Comparison of ENCODE assay signal across 18 cellular contexts in the genomic region with DNA sequence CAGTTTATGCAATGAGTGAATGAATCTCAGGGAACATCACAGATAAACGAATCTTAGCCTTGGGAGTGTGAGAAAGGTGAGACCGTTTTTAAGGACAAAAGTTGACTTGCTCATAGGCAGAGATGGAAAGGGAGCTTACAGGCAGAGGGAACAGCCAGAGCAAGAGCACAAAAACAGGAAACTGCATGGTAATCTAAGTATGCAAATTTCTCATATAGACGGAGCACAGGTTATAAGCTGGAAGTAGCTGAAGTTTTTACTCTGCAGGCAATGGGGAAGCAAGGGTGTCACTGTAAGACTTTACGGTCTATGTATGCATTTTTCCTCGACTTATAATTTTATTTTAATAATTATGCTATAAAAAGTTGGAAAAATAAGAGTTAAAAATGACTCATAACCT. TPM values are rescaled to one million over a fixed set of nuclear protein-coding genes. Genes with fewer than 3 reads are reported as not detected.
DNase-seq lines count a peak whose midpoint lies in the region; ATAC-seq, FAIRE-seq and TF ChIP-seq lines count a peak whose summit lies in the region.
"Had no signal": no experiment of that assay in that cellular context is flagged by ENCODE, and none has a peak within 500 bp of the region (broad histone marks: within the 10 kb centered on the region; RNA-seq: fewer than 3 reads in every experiment).

No MANE protein-coding gene starts in this region.

- no peak for FAIRE-seq in HepG2 (lab: Jason Lieb, UNC)
- FAIRE-seq: bronchial epithelial cell had no signal

- no peak for TF ChIP-seq EP300 in HepG2 (IDR thresholded peaks at IDR 0.05; ENCODE audit: low read depth in 2 of 2, low read length in 2 of 2)
- no peak for TF ChIP-seq EP300 in HepG2 (CRISPR knock-in tag; IDR thresholded peaks at IDR 0.05; ENCODE audit: borderline replicate concordance)

- H3K9me3 ChIP-seq in HepG2 (ENCODE audit: low read length): no peaks in the 10 kb centered on the region
- no peaks in the 10 kb centered on the region for H3K9me3 ChIP-seq in right lobe of liver
- no peaks in the 10 kb centered on the region for H3K9me3 ChIP-seq in ascending aorta
- no peaks in the 10 kb centered on the region for H3K9me3 ChIP-seq in testis

- H3K36me3 ChIP-seq in HepG2 (replicated peaks in 1 of 2; ENCODE audit: control insufficient read depth in 1 of 2, insufficient read depth in 2 of 2, low read length in 2 of 2) (peaks cover 4 to 35% of the 10 kb centered on the region in 2 experiments), right lobe of liver (peaks cover 0 to 35% (median 9%) of the 10 kb centered on the region in 4 donors), ascending aorta (peaks cover 22 to 75% of the 10 kb centered on the region in 2 donors), testis (ENCODE audit: low read depth, missing control alignments) (no peaks in the 10 kb centered on the region)

- H3K4me1 ChIP-seq in HepG2 (ENCODE audit: insufficient read depth, low read length): no peaks in the 10 kb centered on the region
- no peaks in the 10 kb centered on the region for H3K4me1 ChIP-seq in right lobe of liver
- no peaks in the 10 kb centered on the region for H3K4me1 ChIP-seq in ascending aorta
- H3K4me1 ChIP-seq in testis: no peaks in the 10 kb centered on the region
- H3K4me1 ChIP-seq: foreskin keratinocyte had no signal

- no peaks in the 10 kb centered on the region for H3K79me2 ChIP-seq in HepG2 (ENCODE audit: insufficient read depth, low read length)

- no peak for TF ChIP-seq RAD21 in HepG2 (CRISPR knock-in tag; IDR thresholded peaks at IDR 0.05)

- in situ Hi-C loops in HepG2 (cut with HindIII; ENCODE audit: extremely low pct_ligation_motif_present, low pct_unique_long_range_greater_than_20kb): no loop called here

- ATAC-seq in HepG2: no peak
- ATAC-seq in right lobe of liver: no peak
- ATAC-seq in HG02840 (IDR thresholded peaks at IDR 0.05; ENCODE audit: low FRiP score, unreplicated experiment): peak; percentile 47
- ATAC-seq in T-cell (replicated peaks in 1 of 4): peak in 2 of 4 experiments; percentile 44 to 45
- ATAC-seq in stimulated activated naive B cell treated with anti-CD40 and anti-IgM and Interleukin-4, amounts not matched to agents 10 μg/mL and 1 μg/mL and 100 μg/mL, for 72 hours (replicated peaks): peak; percentile 54 to 56
- ATAC-seq: foreskin keratinocyte, Panc1 had no signal

- CTCF ChIA-PET in HepG2 (lab: Yijun Ruan, JAX; ENCODE audit: low intra/inter-chr PET ratio, low total read pairs): no interaction called here
- CTCF ChIA-PET in T-cell (lab: Charles Lee): interaction anchor here in 1 of 2 donors (0.6 kb wide), 1 partner anchor 617 kb away, joined by 3 read pairs; no protein-coding TSS in a partner anchor

- POLR2A ChIA-PET in HepG2 (lab: Yijun Ruan, JAX) (no interaction called here), T-cell (lab: Charles Lee) (interaction anchor here (0.6 to 0.7 kb wide), 2 partner anchors 20 to 28 kb away, joined by 3 to 5 read pairs; no protein-coding TSS in a partner anchor)

- WGBS in HepG2 (ENCODE audit: low lambda C conversion rate): 96% methylated on average over 5 of the region's 5 CpGs
- 60% methylated on average over 5 of the region's 5 CpGs for WGBS in right lobe of liver (ENCODE audit: insufficient coverage, low coverage, low lambda C conversion rate, missing lambda C conversion rate)
- WGBS in testis, 2 donors: 73 to 79% methylated on average over 5 of the region's 5 CpGs

- H3K4me3 ChIP-seq in HepG2 (replicated peaks in 1 of 3; ENCODE audit: insufficient read depth in 1 of 3, low read depth in 2 of 3, low read length in 3 of 3) (no peak overlapping the region), right lobe of liver (no peak overlapping the region), ascending aorta (no peak overlapping the region), testis (no peak overlapping the region)

- DNase-seq in HepG2 (ENCODE audit: low spot score): no peak
- no peak for DNase-seq in right lobe of liver
- DNase-seq in T-cell: no peak
- DNase-seq in stimulated activated naive B cell treated with anti-CD40 and anti-IgM and Interleukin-4, amounts not matched to agents 10 μg/mL and 1 μg/mL and 100 μg/mL, for 72 hours: no peak
- no peak for DNase-seq in ascending aorta (ENCODE audit: low spot score in 2 of 2)
- DNase-seq in NCI-H146 (lab: John Stamatoyannopoulos, UW): no peak
- DNase-seq in testis: no peak
- DNase-seq: activated CD4-positive, alpha-beta T cell treated with anti-CD3 and anti-CD28 coated beads, Interleukin-2, amount 50 U/mL, for 1 hour; DMS53; effector memory CD4-positive, alpha-beta T cell; foreskin keratinocyte; MV-4-11; NCI-H345; stimulated activated CD4-positive, alpha-beta T cell treated with anti-CD3 and anti-CD28 coated beads, Interleukin-1b, Interleukin-23, amount 100 ng/mL, for 48 hours had no signal

- H3K4me3 Mint-ChIP-seq in T-cell: peak overlapping the region in 1 of 3 donors; percentile 36
- peak overlapping the region in 1 of 2 donors; percentile 15 for H3K4me3 Mint-ChIP-seq in stimulated activated naive B cell treated with anti-CD40 and anti-IgM and Interleukin-4, amounts not matched to agents 10 μg/mL and 1 μg/mL and 100 μg/mL, for 72 hours
- H3K4me3 Mint-ChIP-seq: T-helper 1 cell treated with Interleukin-12 subunit alpha and Interleukin-12 subunit beta and Interleukin-4 antibody, amounts not matched to agents 30 μg/mL and 1 μg/mL, for 36 hours had no signal

- H3K36me3 Mint-ChIP-seq in T-cell: peaks cover 44% of the 10 kb centered on the region
- peaks cover 35 to 45% of the 10 kb centered on the region in 2 donors for H3K36me3 Mint-ChIP-seq in stimulated activated naive B cell treated with anti-CD40 and anti-IgM and Interleukin-4, amounts not matched to agents 10 μg/mL and 1 μg/mL and 100 μg/mL, for 72 hours

- no peak for TF ChIP-seq POLR2A in HepG2 (IDR thresholded peaks at IDR 0.05; ENCODE audit: insufficient read depth in 1 of 2, low read depth in 2 of 2, low read length in 2 of 2)
- TF ChIP-seq POLR2A in right lobe of liver (IDR thresholded peaks at IDR 0.05): no peak
- no peak for TF ChIP-seq POLR2A in testis (IDR thresholded peaks at IDR 0.05)

- no peak overlapping the region for H3K9ac ChIP-seq in HepG2 (ENCODE audit: insufficient read depth, low read depth, low read length)

- H3K27ac Mint-ChIP-seq in T-cell: peak overlapping the region; percentile 86 to 92
- peak overlapping the region; percentile 37 for H3K27ac Mint-ChIP-seq in stimulated activated naive B cell treated with anti-CD40 and anti-IgM and Interleukin-4, amounts not matched to agents 10 μg/mL and 1 μg/mL and 100 μg/mL, for 72 hours
- H3K27ac Mint-ChIP-seq: T-helper 1 cell treated with Interleukin-12 subunit alpha and Interleukin-12 subunit beta and Interleukin-4 antibody, amounts not matched to agents 30 μg/mL and 1 μg/mL, for 36 hours had no signal

- H3K4me1 Mint-ChIP-seq in T-cell: peaks cover 13 to 15% (median 15%) of the 10 kb centered on the region in 3 donors
- peaks cover 18 to 31% of the 10 kb centered on the region in 2 donors for H3K4me1 Mint-ChIP-seq in stimulated activated naive B cell treated with anti-CD40 and anti-IgM and Interleukin-4, amounts not matched to agents 10 μg/mL and 1 μg/mL and 100 μg/mL, for 72 hours

- intact Hi-C loops in HepG2 (cut with micrococcal nuclease; ENCODE audit: unreplicated experiment): no loop called here
- intact Hi-C loops in right lobe of liver (cut with DNase I): no loop called here
- intact Hi-C loops in ascending aorta (cut with DNase I): no loop called here
- intact Hi-C loops in testis (cut with DNase I; ENCODE audit: low total_unique reads): no loop called here

- H3K27me3 ChIP-seq in HepG2 (ENCODE audit: control insufficient read depth in 1 of 2, insufficient read depth in 2 of 2, low read length in 2 of 2) (no peaks in the 10 kb centered on the region), right lobe of liver (no peaks in the 10 kb centered on the region), ascending aorta (no peaks in the 10 kb centered on the region), testis (no peaks in the 10 kb centered on the region)
- H3K27me3 ChIP-seq: foreskin keratinocyte had no signal

- TSS peak; percentile 23 for BruUV-seq in HepG2 (replicated peaks; lab: Mats Ljungman, UMichigan)

- no peaks in the 10 kb centered on the region for H4K20me1 ChIP-seq in HepG2 (ENCODE audit: insufficient read depth, low read length)

- no peak overlapping the region for H3K4me2 ChIP-seq in HepG2 (ENCODE audit: low read depth, low read length)

- no peak overlapping the region for H3K27ac ChIP-seq in HepG2 (ENCODE audit: extremely low read length, insufficient read depth, low read length)
- no peak overlapping the region for H3K27ac ChIP-seq in right lobe of liver
- no peak overlapping the region for H3K27ac ChIP-seq in ascending aorta
- no peak overlapping the region for H3K27ac ChIP-seq in testis
- H3K27ac ChIP-seq: foreskin keratinocyte had no signal

- H3K9me3 Mint-ChIP-seq in T-cell: no peaks in the 10 kb centered on the region
- H3K9me3 Mint-ChIP-seq in stimulated activated naive B cell treated with anti-CD40 and anti-IgM and Interleukin-4, amounts not matched to agents 10 μg/mL and 1 μg/mL and 100 μg/mL, for 72 hours: no peaks in the 10 kb centered on the region
- H3K9me3 Mint-ChIP-seq: T-helper 1 cell treated with Interleukin-12 subunit alpha and Interleukin-12 subunit beta and Interleukin-4 antibody, amounts not matched to agents 30 μg/mL and 1 μg/mL, for 36 hours had no signal

- no peak overlapping the region for H2AFZ ChIP-seq in HepG2 (ENCODE audit: low read length)

- H3K27me3 Mint-ChIP-seq in T-cell: no peaks in the 10 kb centered on the region
- H3K27me3 Mint-ChIP-seq in stimulated activated naive B cell treated with anti-CD40 and anti-IgM and Interleukin-4, amounts not matched to agents 10 μg/mL and 1 μg/mL and 100 μg/mL, for 72 hours: no peaks in the 10 kb centered on the region

- TF ChIP-seq CTCF in HepG2 (CRISPR knock-in tag; IDR thresholded peaks at IDR 0.05) (no peak), right lobe of liver (IDR thresholded peaks at IDR 0.05) (no peak), ascending aorta (IDR thresholded peaks at IDR 0.05) (no peak), testis (IDR thresholded peaks at IDR 0.05) (no peak)

RNA-seq across cellular contexts. Expression of gene STRN, which starts 44.8 kb away (rescaled TPM):
- total RNA-seq in HepG2 (2016; rRNA removed; fragmentation: Illumina TruSeq; extraction: Trizol) (19.3 and 28.4 TPM in 2 replicates), right lobe of liver (10 to 100 TPM in 2 of 6 experiments, 1 to 10 TPM in 4; 6.2 to 10.6 (median 8.2) TPM), T-cell (10 to 100 TPM; 27.8 to 31.5 (median 28.6) TPM), ascending aorta (4.3 TPM), testis (10 to 100 TPM; 34.8 to 37.1 TPM)
- 2.6 and 3.9 TPM in 2 replicates for total RNA-seq in HepG2 (2016; cell fraction: cytosol; rRNA removed; fragmentation: Illumina TruSeq; extraction: Trizol; ENCODE audit: low read depth)
- 18.1 and 28.1 TPM in 2 replicates for total RNA-seq in HepG2 (2016; cell fraction: insoluble cytoplasmic fraction; rRNA removed; fragmentation: Illumina TruSeq; extraction: Trizol)
- 4.7 and 5.6 TPM in 2 replicates for total RNA-seq in HepG2 (2016; cell fraction: membrane; rRNA removed; fragmentation: Illumina TruSeq; extraction: Trizol)
- total RNA-seq in HepG2 (2016; cell fraction: nucleus; rRNA removed; fragmentation: Illumina TruSeq; extraction: Trizol): 13.5 and 15.6 TPM in 2 replicates
- polyA plus RNA-seq in HepG2 (2011; rRNA removed) (8.8 and 10.4 TPM in 2 replicates), testis (ENCODE audit: insufficient read depth, low read depth, low replicate concordance) (13.9 TPM)
- polyA plus RNA-seq in HepG2 (2011; cell fraction: cytosol; rRNA removed): 4.5 and 5.8 TPM in 2 replicates
- polyA plus RNA-seq in HepG2 (2011; cell fraction: nucleus; rRNA removed): 7.3 and 7.7 TPM in 2 replicates
- polyA plus RNA-seq in HepG2 (2012): 9.5 and 11.1 TPM in 2 replicates
- polyA plus RNA-seq in HepG2 (2016; cell fraction: cytosol; fragmentation: Illumina TruSeq; extraction: Trizol; ENCODE audit: low read depth): 0.25 and 0.29 TPM in 2 replicates
- 12.8 and 13.6 TPM in 2 replicates for polyA plus RNA-seq in HepG2 (2016; cell fraction: insoluble cytoplasmic fraction; fragmentation: Illumina TruSeq; extraction: Trizol; ENCODE audit: low read depth)
- 1.2 and 1.6 TPM in 2 replicates for polyA plus RNA-seq in HepG2 (2016; cell fraction: membrane; fragmentation: Illumina TruSeq; extraction: Trizol; ENCODE audit: low read depth)
- polyA plus RNA-seq in HepG2 (2016; cell fraction: nucleus; fragmentation: Illumina TruSeq; extraction: Trizol; ENCODE audit: insufficient read depth, low read depth): 8.9 and 9.6 TPM in 2 replicates
- 20.8 and 25.5 TPM in 2 replicates for polyA minus RNA-seq in HepG2 (2011; rRNA and poly(A)+ RNA removed; ENCODE audit: low replicate concordance)
- polyA minus RNA-seq in HepG2 (2011; cell fraction: cytosol; rRNA and poly(A)+ RNA removed): 17.0 and 22.1 TPM in 2 replicates
- 30.6 and 31.7 TPM in 2 replicates for polyA minus RNA-seq in HepG2 (2011; cell fraction: nucleus; rRNA and poly(A)+ RNA removed)

Comparison
In these comparisons a context has a peak if more than half of its experiments do, and no peak if none do; other contexts are left out.
1. ATAC-seq: peak in HG02840 (single experiment) and stimulated activated naive B cell treated with anti-CD40 and anti-IgM and Interleukin-4, amounts not matched to agents 10 μg/mL and 1 μg/mL and 100 μg/mL, for 72 hours (2 of 2); none in HepG2 (single experiment) and right lobe of liver (0 of 4).